In genomic region chr19:14114439-14114838, GRCh38 we compare ENCODE assay signal across 18 cellular contexts. TPM values are rescaled to one million over a fixed set of nuclear protein-coding genes. Genes with fewer than 3 reads are reported as not detected.
DNase-seq lines count a peak whose midpoint lies in the region; ATAC-seq, FAIRE-seq and TF ChIP-seq lines count a peak whose summit lies in the region.
"Had no signal": no experiment of that assay in that cellular context is flagged by ENCODE, and none has a peak within 500 bp of the region (broad histone marks: within the 10 kb centered on the region; RNA-seq: fewer than 3 reads in every experiment).

No MANE protein-coding gene starts in this region.

- POLR2A ChIA-PET in GM12878 (lab: Charles Lee): interaction anchor here (1.1 to 2.0 kb wide), 3 partner anchors 22 to 161 kb away, joined by 3 to 7 read pairs (median 4); partner anchors contain the start of gene ASF1B

- H2AFZ ChIP-seq in GM12878 (ENCODE audit: control insufficient read depth, low read depth, low read length): no peak overlapping the region

- H3K4me2 ChIP-seq in GM12878 (ENCODE audit: control insufficient read depth, insufficient read depth): no peak overlapping the region

- peaks cover 32% of the 10 kb centered on the region for H3K4me1 Mint-ChIP-seq in neural crest cell

- WGBS in GM12878 (ENCODE audit: insufficient coverage, insufficient replicate concordance, low lambda C conversion rate, missing lambda C conversion rate): 88% methylated on average over 7 of the region's 7 CpGs
- WGBS in thyroid gland, 2 donors: 82 to 89% methylated on average over 5 to 7 of the region's 7 CpGs

- no peaks in the 10 kb centered on the region for H4K20me1 ChIP-seq in GM12878 (ENCODE audit: control insufficient read depth, insufficient read depth)

- peak overlapping the region; percentile 19 for H3K27ac Mint-ChIP-seq in neural crest cell (ENCODE audit: unreplicated experiment)
- H3K27ac Mint-ChIP-seq: stimulated activated naive CD8-positive, alpha-beta T cell treated with anti-CD3 and anti-CD28 coated beads, Interleukin-15, Interleukin-2, amounts not matched to agents 100 ng/mL and 50 ng/mL, for 24 hours; T-helper 1 cell treated with Interleukin-12 subunit alpha and Interleukin-12 subunit beta and Interleukin-4 antibody, amounts not matched to agents 30 μg/mL and 1 μg/mL, for 36 hours had no signal

- H3K4me1 ChIP-seq in GM12878 (ENCODE audit: control insufficient read depth, insufficient read depth, low read length): peaks cover 16% of the 10 kb centered on the region
- H3K4me1 ChIP-seq in thyroid gland: peaks cover 39 to 56% of the 10 kb centered on the region in 2 donors

- H3K27me3 ChIP-seq in HL-60 (ENCODE audit: insufficient read depth, poor library complexity, severe bottlenecking) (no peaks in the 10 kb centered on the region), GM12878 (replicated peaks in 1 of 2; ENCODE audit: control insufficient read depth in 2 of 2, insufficient read depth in 2 of 2, low read length in 1 of 2) (no peaks in the 10 kb centered on the region), thyroid gland (no peaks in the 10 kb centered on the region)
- H3K27me3 ChIP-seq: pancreas had no signal

- H3K9ac ChIP-seq in GM12878 (ENCODE audit: control insufficient read depth, insufficient read depth, low read length): no peak overlapping the region

- no peaks in the 10 kb centered on the region for H3K9me3 Mint-ChIP-seq in neural crest cell
- H3K9me3 Mint-ChIP-seq: stimulated activated naive CD8-positive, alpha-beta T cell treated with anti-CD3 and anti-CD28 coated beads, Interleukin-15, Interleukin-2, amounts not matched to agents 100 ng/mL and 50 ng/mL, for 24 hours; T-helper 1 cell treated with Interleukin-12 subunit alpha and Interleukin-12 subunit beta and Interleukin-4 antibody, amounts not matched to agents 30 μg/mL and 1 μg/mL, for 36 hours had no signal

- no peak for ATAC-seq in GM12878
- ATAC-seq: pancreas had no signal

- no peaks in the 10 kb centered on the region for H3K27me3 Mint-ChIP-seq in neural crest cell (ENCODE audit: low read depth)
- H3K27me3 Mint-ChIP-seq: stimulated activated naive CD8-positive, alpha-beta T cell treated with anti-CD3 and anti-CD28 coated beads, Interleukin-15, Interleukin-2, amounts not matched to agents 100 ng/mL and 50 ng/mL, for 24 hours had no signal

- TF ChIP-seq RAD21 in GM12878 (IDR thresholded peaks at IDR 0.05; ENCODE audit: insufficient read depth, low read depth, low read length): no peak

- in situ Hi-C loops in GM12878 (cut with MboI): no loop called here

- peaks cover 0 to 2% of the 10 kb centered on the region in 2 experiments; a peak in 1 of 4 replicates for H3K36me3 ChIP-seq in GM12878 (ENCODE audit: control insufficient read depth in 2 of 2, insufficient read depth in 2 of 2, low read length in 1 of 2)
- H3K36me3 ChIP-seq in thyroid gland: no peaks in the 10 kb centered on the region
- H3K36me3 ChIP-seq: pancreas had no signal

- peaks cover 8% of the 10 kb centered on the region for H3K79me2 ChIP-seq in GM12878 (ENCODE audit: control insufficient read depth, insufficient read depth, low read length)

- H3K9me3 ChIP-seq in GM12878 (replicated peaks; ENCODE audit: control insufficient read depth, insufficient read depth, low read length) (no peaks in the 10 kb centered on the region), thyroid gland (no peaks in the 10 kb centered on the region)
- H3K9me3 ChIP-seq: HAP-1, mucosa of descending colon, pancreas had no signal

- intact Hi-C loops in GM12878 (cut with micrococcal nuclease; ENCODE audit: unreplicated experiment) (no loop called here), thyroid gland (cut with DNase I) (no loop called here)

- H3K27ac ChIP-seq in HL-60 (replicated peaks): peak overlapping the region; percentile 53
- no peak overlapping the region for H3K27ac ChIP-seq in GM12878 (ENCODE audit: control insufficient read depth, insufficient read depth)
- peak overlapping the region in 2 of 3 donors; percentile 7 to 76 for H3K27ac ChIP-seq in thyroid gland
- H3K27ac ChIP-seq: pancreas had no signal

- TF ChIP-seq CTCF in HL-60 (IDR thresholded peaks at IDR 0.05; ENCODE audit: insufficient read depth, low read length) (no peak), GM12878 (IDR thresholded peaks at IDR 0.05 in 2 of 3, conservative IDR thresholded peaks at IDR 0.05 in 1 of 3; ENCODE audit: control insufficient read depth in 2 of 3, extremely low read depth in 1 of 3, insufficient read depth in 1 of 3, low read depth in 3 of 3, low read length in 3 of 3) (no peak), neural crest cell (conservative IDR thresholded peaks at IDR 0.05) (no peak), thyroid gland (IDR thresholded peaks at IDR 0.05) (no peak)

- H3K36me3 Mint-ChIP-seq in neural crest cell (ENCODE audit: low read depth): no peaks in the 10 kb centered on the region

- no peak for TF ChIP-seq EP300 in GM12878 (IDR thresholded peaks at IDR 0.05; ENCODE audit: borderline replicate concordance in 1 of 2, control insufficient read depth in 1 of 2, low read depth in 2 of 2, low read length in 2 of 2)

- no TSS peak for BruUV-seq in GM12878 (replicated peaks; lab: Mats Ljungman, UMichigan)

- TF ChIP-seq POLR2A in GM12878 (IDR thresholded peaks at IDR 0.05; ENCODE audit: low read depth, low read length) (no peak), thyroid gland (IDR thresholded peaks at IDR 0.05) (no peak)

- RAD21 ChIA-PET in GM12878 (lab: Charles Lee; ENCODE audit: unreplicated experiment): interaction anchor here (0.7 to 3.0 kb wide), 7 partner anchors 8 to 235 kb away, joined by 3 to 14 read pairs (median 8); partner anchors contain the start of genes ASF1B and IL27RA

- SMC1A ChIA-PET in GM12878 (lab: Charles Lee; ENCODE audit: uncharacterized antibody, unreplicated experiment): interaction anchor here (0.6 to 3.0 kb wide), 6 partner anchors 11 to 43 kb away, joined by 3 to 14 read pairs (median 5); partner anchors contain the start of genes ASF1B and MISP3

- FAIRE-seq in GM12878 (lab: Jason Lieb, UNC): no peak
- FAIRE-seq: pancreas had no signal

- H3K4me3 Mint-ChIP-seq in neural crest cell: no peak overlapping the region
- H3K4me3 Mint-ChIP-seq: stimulated activated naive CD8-positive, alpha-beta T cell treated with anti-CD3 and anti-CD28 coated beads, Interleukin-15, Interleukin-2, amounts not matched to agents 100 ng/mL and 50 ng/mL, for 24 hours; T-helper 1 cell treated with Interleukin-12 subunit alpha and Interleukin-12 subunit beta and Interleukin-4 antibody, amounts not matched to agents 30 μg/mL and 1 μg/mL, for 36 hours had no signal

- CTCF ChIA-PET in GM12878 (lab: Yijun Ruan, JAX): interaction anchor here (0.9 to 5.3 kb wide), 21 partner anchors 8 to 318 kb away, joined by 3 to 38 read pairs (median 5); partner anchors contain the start of genes ASF1B, C19orf67, DCAF15 and MISP3

- H3K4me3 ChIP-seq in HL-60 (replicated peaks; ENCODE audit: insufficient read depth, low read length) (peak overlapping the region; percentile 68; the same call in 1 of the 2 replicates), GM12878 (no peak overlapping the region), thyroid gland (replicated peaks in 1 of 3) (no peak overlapping the region)
- H3K4me3 ChIP-seq: HAP-1, mucosa of descending colon, pancreas had no signal

- no peak for DNase-seq in HL-60 (ENCODE audit: low read depth in 1 of 2, low spot score in 1 of 2)
- no peak for DNase-seq in GM12878 (ENCODE audit: low read depth, low spot score)
- no peak for DNase-seq in neural crest cell (ENCODE audit: low read depth, low spot score)
- no peak for DNase-seq in thyroid gland
- DNase-seq in OCI-M2 (lab: John Stamatoyannopoulos, UW; ENCODE audit: unreplicated experiment): no peak
- no peak for DNase-seq in kidney glomerular epithelial cell (lab: John Stamatoyannopoulos, UW)
- no peak for DNase-seq in amygdala (lab: John Stamatoyannopoulos, UW)
- DNase-seq: DMS 273 treated with DMSO at 0.1 percent for 48 hours; NCI-H1417; NK-92 treated with Interleukin-12 subunit alpha and Interleukin-12 subunit beta, amount 100 ng/mL, for 24 hours; SHP77 treated with DMSO at 0.1 percent for 48 hours had no signal

RNA-seq across cellular contexts. Expression of gene PRKACA, which starts 3.1 kb away (rescaled TPM):
- 11.5 and 11.6 TPM in 2 replicates for total RNA-seq in GM12878 (2013; cell fraction: nucleolus; rRNA removed)
- total RNA-seq in GM12878 (2014; rRNA removed): 12.9 and 14.9 TPM in 2 replicates
- total RNA-seq in GM12878 (2014; rRNA removed; fragmentation: Illumina TruSeq; extraction: Trizol): 10.4 and 11.2 TPM in 2 replicates
- total RNA-seq in GM12878 (2021): 67.7 and 68.5 TPM in 2 replicates
- 26.1 TPM for polyA plus RNA-seq in GM12878 (2011; ENCODE audit: low read depth)
- polyA plus RNA-seq in GM12878 (2011; rRNA removed): 10.6 and 11.9 TPM in 2 replicates
- 23.1 and 25.8 TPM in 2 replicates for polyA plus RNA-seq in GM12878 (2011; cell fraction: cytosol; rRNA removed)
- polyA plus RNA-seq in GM12878 (2011; cell fraction: nucleus; rRNA removed): 9.5 and 16.8 TPM in 2 replicates
- 28.6 and 38.0 TPM in 2 replicates for polyA plus RNA-seq in GM12878 (2012)
- polyA plus RNA-seq in GM12878 (2014; fragmentation: Illumina TruSeq; extraction: Trizol): 44.3 and 56.8 TPM in 2 replicates
- 1 to 10 TPM in 1 of 2 experiments, under 1 TPM in 1; 0.53 to 1.3 TPM for polyA plus RNA-seq in GM12878 (2014; fragmentation: Nextera tagmentation; extraction: Ambion mirVana)
- 40.8 and 46.1 TPM in 2 replicates for polyA plus RNA-seq in GM12878 (2014; rRNA removed)
- polyA plus RNA-seq in GM12878 (2016; fragmentation: Nextera tagmentation; extraction: Ambion mirVana): 1 to 10 TPM; 3.3 to 3.5 TPM
- 17.0 and 23.7 TPM in 2 replicates for polyA minus RNA-seq in GM12878 (2011; rRNA and poly(A)+ RNA removed)
- polyA minus RNA-seq in GM12878 (2011; cell fraction: cytosol; rRNA and poly(A)+ RNA removed): 11.2 and 15.5 TPM in 2 replicates
- polyA minus RNA-seq in GM12878 (2011; cell fraction: nucleus; rRNA and poly(A)+ RNA removed): 5.1 and 9.7 TPM in 2 replicates
- total RNA-seq in neural crest cell: 103 TPM in 2 replicates
- 10 to 100 TPM; 33.2 to 69.4 (median 55.5) TPM for total RNA-seq in thyroid gland

RNA-seq across cellular contexts. Expression of gene ASF1B, which starts 21.9 kb away (rescaled TPM):
- total RNA-seq in GM12878 (2013; cell fraction: nucleolus; rRNA removed): 2.5 and 2.9 TPM in 2 replicates
- total RNA-seq in GM12878 (2014; rRNA removed) (123 and 132 TPM in 2 replicates), GM12878 (2014; rRNA removed; fragmentation: Illumina TruSeq; extraction: Trizol) (50.4 and 53.8 TPM in 2 replicates), GM12878 (2021) (95.3 and 95.6 TPM in 2 replicates), neural crest cell (54.8 and 55.6 TPM in 2 replicates), thyroid gland (1 to 10 TPM in 2 of 4 donors, under 1 TPM in 2; 0.54 to 2.6 (median 0.95) TPM)
- 27.5 TPM for polyA plus RNA-seq in GM12878 (2011; ENCODE audit: low read depth)
- polyA plus RNA-seq in GM12878 (2011; rRNA removed) (34.9 and 57.1 TPM in 2 replicates), GM12878 (2014; fragmentation: Illumina TruSeq; extraction: Trizol) (62.9 and 85.2 TPM in 2 replicates), GM12878 (2014; fragmentation: Nextera tagmentation; extraction: Ambion mirVana) (10 to 100 TPM; 10.4 to 23.1 TPM), GM12878 (2014; rRNA removed) (103 and 115 TPM in 2 replicates), GM12878 (2016; fragmentation: Nextera tagmentation; extraction: Ambion mirVana) (100 to 1,000 TPM; 190 to 217 TPM)
- 67.2 and 86.4 TPM in 2 replicates for polyA plus RNA-seq in GM12878 (2011; cell fraction: cytosol; rRNA removed)
- polyA plus RNA-seq in GM12878 (2011; cell fraction: nucleus; rRNA removed): 31.1 and 37.8 TPM in 2 replicates
- 47.4 and 61.6 TPM in 2 replicates for polyA plus RNA-seq in GM12878 (2012)
- polyA minus RNA-seq in GM12878 (2011; rRNA and poly(A)+ RNA removed): 30.4 and 50.9 TPM in 2 replicates
- polyA minus RNA-seq in GM12878 (2011; cell fraction: cytosol; rRNA and poly(A)+ RNA removed): 26.6 and 27.8 TPM in 2 replicates
- polyA minus RNA-seq in GM12878 (2011; cell fraction: nucleus; rRNA and poly(A)+ RNA removed): 9.8 and 15.9 TPM in 2 replicates

RNA-seq across cellular contexts. Expression of gene SAMD1, which starts 23.9 kb away (rescaled TPM):
- total RNA-seq in GM12878 (2013; cell fraction: nucleolus; rRNA removed): 9.9 and 11.1 TPM in 2 replicates
- total RNA-seq in GM12878 (2014; rRNA removed) (35.0 and 41.4 TPM in 2 replicates), GM12878 (2014; rRNA removed; fragmentation: Illumina TruSeq; extraction: Trizol) (20.7 and 22.7 TPM in 2 replicates), GM12878 (2021) (71.7 and 74.5 TPM in 2 replicates), neural crest cell (67.2 and 71.9 TPM in 2 replicates), thyroid gland (10 to 100 TPM; 15.2 to 27.3 (median 22.7) TPM)
- polyA plus RNA-seq in GM12878 (2011; ENCODE audit: low read depth): 12.1 TPM
- polyA plus RNA-seq in GM12878 (2011; rRNA removed) (9.6 and 15.9 TPM in 2 replicates), GM12878 (2014; fragmentation: Illumina TruSeq; extraction: Trizol) (16.2 and 27.8 TPM in 2 replicates), GM12878 (2014; fragmentation: Nextera tagmentation; extraction: Ambion mirVana) (1 to 10 TPM; 3.0 to 5.4 TPM), GM12878 (2014; rRNA removed) (39.3 and 50.7 TPM in 2 replicates), GM12878 (2016; fragmentation: Nextera tagmentation; extraction: Ambion mirVana) (1 to 10 TPM; 5.9 to 6.3 TPM)
- 25.3 and 28.7 TPM in 2 replicates for polyA plus RNA-seq in GM12878 (2011; cell fraction: cytosol; rRNA removed)
- polyA plus RNA-seq in GM12878 (2011; cell fraction: nucleus; rRNA removed): 114 and 178 TPM in 2 replicates
- polyA plus RNA-seq in GM12878 (2012): 23.2 and 27.9 TPM in 2 replicates
- polyA minus RNA-seq in GM12878 (2011; rRNA and poly(A)+ RNA removed): 5.1 and 13.5 TPM in 2 replicates
- polyA minus RNA-seq in GM12878 (2011; cell fraction: cytosol; rRNA and poly(A)+ RNA removed): 17.4 and 18.0 TPM in 2 replicates
- polyA minus RNA-seq in GM12878 (2011; cell fraction: nucleus; rRNA and poly(A)+ RNA removed): 3.3 and 7.6 TPM in 2 replicates

RNA-seq across cellular contexts. Expression of gene C19orf67, which starts 28.9 kb away (rescaled TPM):
- 1.4 TPM in 1 of 2 replicates, not detected in the other for total RNA-seq in GM12878 (2013; cell fraction: nucleolus; rRNA removed)
- not detected in 2 replicates for total RNA-seq in GM12878 (2014; rRNA removed)
- total RNA-seq in GM12878 (2014; rRNA removed; fragmentation: Illumina TruSeq; extraction: Trizol): not detected in 2 replicates
- not detected in 2 replicates for total RNA-seq in GM12878 (2021)
- polyA plus RNA-seq in GM12878 (2011; ENCODE audit: low read depth): not detected
- not detected in 2 replicates for polyA plus RNA-seq in GM12878 (2011; rRNA removed)
- not detected in 2 replicates for polyA plus RNA-seq in GM12878 (2011; cell fraction: cytosol; rRNA removed)
- polyA plus RNA-seq in GM12878 (2011; cell fraction: nucleus; rRNA removed): 0.27 and 0.35 TPM in 2 replicates
- 0.10 TPM in 1 of 2 replicates, not detected in the other for polyA plus RNA-seq in GM12878 (2012)
- not detected in 2 replicates for polyA plus RNA-seq in GM12878 (2014; fragmentation: Illumina TruSeq; extraction: Trizol)
- not detected for polyA plus RNA-seq in GM12878 (2014; fragmentation: Nextera tagmentation; extraction: Ambion mirVana)
- polyA plus RNA-seq in GM12878 (2014; rRNA removed): not detected in 2 replicates
- polyA plus RNA-seq in GM12878 (2016; fragmentation: Nextera tagmentation; extraction: Ambion mirVana): under 1 TPM in 1 of 2 experiments, not detected in 1; 0.14 TPM
- not detected in 2 replicates for polyA minus RNA-seq in GM12878 (2011; rRNA and poly(A)+ RNA removed)
- not detected in 2 replicates for polyA minus RNA-seq in GM12878 (2011; cell fraction: cytosol; rRNA and poly(A)+ RNA removed)
- polyA minus RNA-seq in GM12878 (2011; cell fraction: nucleus; rRNA and poly(A)+ RNA removed): 0.36 and 0.67 TPM in 2 replicates
- total RNA-seq in neural crest cell: not detected in 2 replicates
- total RNA-seq in thyroid gland: not detected
- total RNA-seq: LHCN-M2, pancreas had no signal
- polyA plus RNA-seq: esophagus, pancreas had no signal

RNA-seq across cellular contexts. Expression of gene MISP3, which starts 41.9 kb away (rescaled TPM):
- 1.8 and 2.4 TPM in 2 replicates for total RNA-seq in GM12878 (2013; cell fraction: nucleolus; rRNA removed)
- total RNA-seq in GM12878 (2014; rRNA removed): 0.90 and 0.93 TPM in 2 replicates
- 0.51 and 0.63 TPM in 2 replicates for total RNA-seq in GM12878 (2014; rRNA removed; fragmentation: Illumina TruSeq; extraction: Trizol)
- total RNA-seq in GM12878 (2021): 1.2 and 1.7 TPM in 2 replicates
- polyA plus RNA-seq in GM12878 (2011; ENCODE audit: low read depth): not detected
- 0.56 and 0.98 TPM in 2 replicates for polyA plus RNA-seq in GM12878 (2011; rRNA removed)
- polyA plus RNA-seq in GM12878 (2011; cell fraction: cytosol; rRNA removed): 1.4 and 1.8 TPM in 2 replicates
- polyA plus RNA-seq in GM12878 (2011; cell fraction: nucleus; rRNA removed): 6.0 TPM in 2 replicates
- 0.89 and 1.0 TPM in 2 replicates for polyA plus RNA-seq in GM12878 (2012)
- 0.46 TPM in 2 replicates for polyA plus RNA-seq in GM12878 (2014; fragmentation: Illumina TruSeq; extraction: Trizol)
- under 1 TPM; 0.07 to 0.11 TPM for polyA plus RNA-seq in GM12878 (2014; fragmentation: Nextera tagmentation; extraction: Ambion mirVana)
- polyA plus RNA-seq in GM12878 (2014; rRNA removed): 1.4 and 1.7 TPM in 2 replicates
- under 1 TPM; 0.52 to 0.66 TPM for polyA plus RNA-seq in GM12878 (2016; fragmentation: Nextera tagmentation; extraction: Ambion mirVana)
- 0.15 and 0.41 TPM in 2 replicates for polyA minus RNA-seq in GM12878 (2011; rRNA and poly(A)+ RNA removed)
- polyA minus RNA-seq in GM12878 (2011; cell fraction: cytosol; rRNA and poly(A)+ RNA removed): not detected in 2 replicates
- 1.2 and 2.5 TPM in 2 replicates for polyA minus RNA-seq in GM12878 (2011; cell fraction: nucleus; rRNA and poly(A)+ RNA removed)
- total RNA-seq in neural crest cell: 0.39 and 0.98 TPM in 2 replicates
- total RNA-seq in thyroid gland: 1 to 10 TPM; 7.9 to 9.9 (median 9.1) TPM
